ENCODE assay signal across 1 cellular context in the genomic region with DNA sequence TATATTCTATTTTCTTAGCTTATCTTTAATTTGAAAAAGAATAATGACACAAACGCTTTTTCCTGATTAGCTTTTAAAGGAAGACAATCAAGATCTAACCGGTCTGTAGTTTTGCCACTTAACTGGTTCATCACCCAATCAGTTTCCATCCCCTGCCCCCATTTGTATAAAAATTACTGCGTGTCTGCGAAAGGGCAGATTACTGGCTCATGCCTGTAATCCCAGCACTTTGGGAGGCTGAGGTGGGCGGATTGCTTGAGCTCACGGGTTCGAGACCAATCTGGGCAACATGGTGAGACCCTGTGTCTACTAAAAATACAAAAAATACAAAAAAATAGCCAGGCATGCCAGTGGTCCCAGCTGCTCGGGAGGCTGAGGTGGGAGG.
TF ChIP-seq lines count a peak whose summit lies in the region.

No MANE protein-coding gene starts in this region.

TF ChIP-seq in HCT116, 20 proteins besides CTCF, POLR2A, EP300 and RAD21:
- TF ChIP-seq POLR2AphosphoS5 (IDR thresholded peaks at IDR 0.05; ENCODE audit: low read depth, low read length) (0 out of 2 replicates have a peak, but pooled peaks have one; percentile 20), SP1 (IDR thresholded peaks at IDR 0.05; ENCODE audit: low read depth) (no peak)
